ENCODE assay signal across 1 cellular context in genomic region chr1:58881471-58881994, GRCh38.
TF ChIP-seq lines count a peak whose summit lies in the region.

No MANE protein-coding gene starts in this region.

TF ChIP-seq in K562, 482 proteins besides CTCF, POLR2A, EP300 and RAD21 (continued from another document and continues in another):
- peak in 1 of 2 experiments; percentile 78; a peak in 1 of 4 replicates for TF ChIP-seq ETV6 (IDR thresholded peaks at IDR 0.05; ENCODE audit: borderline replicate concordance in 1 of 2, low read depth in 2 of 2, low read length in 1 of 2)
- TF ChIP-seq ETV6 (CRISPR knock-in tag; IDR thresholded peaks at IDR 0.05; ENCODE audit: borderline replicate concordance), result no peak
- TF ChIP-seq ZBTB26 (CRISPR knock-in tag; IDR thresholded peaks at IDR 0.05), result no peak
- TF ChIP-seq NR2C2 (CRISPR knock-in tag; IDR thresholded peaks at IDR 0.05), result no peak
- peak; percentile 92 for TF ChIP-seq NR2C2 (tag; IDR thresholded peaks at IDR 0.05)
- no peak; the same call in 1 of the 2 replicates for TF ChIP-seq ARID3A (IDR thresholded peaks at IDR 0.05; ENCODE audit: borderline replicate concordance, low read depth, low read length)
- peak; percentile 78 for TF ChIP-seq DACH1 (IDR thresholded peaks at IDR 0.05; ENCODE audit: partially characterized antibody)
- TF ChIP-seq ZNF311 (CRISPR knock-in tag; IDR thresholded peaks at IDR 0.05), result no peak
- TF ChIP-seq POLR2H (tag; IDR thresholded peaks at IDR 0.05; ENCODE audit: low read depth), result no peak
- TF ChIP-seq KLF6 (CRISPR knock-in tag; IDR thresholded peaks at IDR 0.05; ENCODE audit: borderline replicate concordance), result peak; percentile 46; the same call in 1 of the 2 replicates
- no peak for TF ChIP-seq TSC22D4 (tag; IDR thresholded peaks at IDR 0.05)
- TF ChIP-seq SNIP1 (IDR thresholded peaks at IDR 0.05; ENCODE audit: low read depth), result no peak
- peak; percentile 84 for TF ChIP-seq SMAD4 (CRISPR knock-in tag; conservative IDR thresholded peaks at IDR 0.05)
- no peak for TF ChIP-seq ZNF766 (CRISPR knock-in tag; conservative IDR thresholded peaks at IDR 0.05)
- no peak for TF ChIP-seq ZNF197 (CRISPR knock-in tag; IDR thresholded peaks at IDR 0.05; ENCODE audit: low read depth)
- TF ChIP-seq SRF (CRISPR knock-in tag; IDR thresholded peaks at IDR 0.05), result no peak
- no peak for TF ChIP-seq HDGF (IDR thresholded peaks at IDR 0.05)
- TF ChIP-seq ADNP (tag; IDR thresholded peaks at IDR 0.05), result no peak
- no peak for TF ChIP-seq BRD4 (IDR thresholded peaks at IDR 0.05)
- no peak for TF ChIP-seq KLF10 (CRISPR knock-in tag; IDR thresholded peaks at IDR 0.05)
- TF ChIP-seq HNRNPK (IDR thresholded peaks at IDR 0.05; ENCODE audit: low read depth, low read length, poor library complexity, severe bottlenecking), result no peak
- peak; percentile 98 for TF ChIP-seq BACH1 (tag; IDR thresholded peaks at IDR 0.05)
- TF ChIP-seq ZNF609 (CRISPR knock-in tag; IDR thresholded peaks at IDR 0.05; ENCODE audit: borderline replicate concordance), result no peak
- TF ChIP-seq ELF4 (CRISPR knock-in tag; IDR thresholded peaks at IDR 0.05), result no peak
- TF ChIP-seq ZNF184 (CRISPR knock-in tag; IDR thresholded peaks at IDR 0.05), result no peak
- TF ChIP-seq FOXP4 (CRISPR knock-in tag; IDR thresholded peaks at IDR 0.05; ENCODE audit: borderline replicate concordance), result no peak
- TF ChIP-seq AFF4 (CRISPR knock-in tag; IDR thresholded peaks at IDR 0.05), result no peak
- no peak for TF ChIP-seq ZNF551 (CRISPR knock-in tag; IDR thresholded peaks at IDR 0.05)
- peak; percentile 11; the same call in 1 of the 2 replicates for TF ChIP-seq ZNF668 (CRISPR knock-in tag; IDR thresholded peaks at IDR 0.05)
- TF ChIP-seq ZNF232 (CRISPR knock-in tag; IDR thresholded peaks at IDR 0.05), result no peak
- peak; percentile 57 for TF ChIP-seq TAL1 (IDR thresholded peaks at IDR 0.05)
- peak; percentile 60; the same call in 1 of the 2 replicates for TF ChIP-seq CREB3 (tag; conservative IDR thresholded peaks at IDR 0.05; ENCODE audit: low read depth)
- no peak; the same call in 1 of the 2 replicates for TF ChIP-seq ZBTB33 (CRISPR knock-in tag; IDR thresholded peaks at IDR 0.05)
- no peak for TF ChIP-seq HOXB6 (CRISPR knock-in tag; IDR thresholded peaks at IDR 0.05; ENCODE audit: borderline replicate concordance)
- TF ChIP-seq MXI1 (IDR thresholded peaks at IDR 0.05; ENCODE audit: low read depth, low read length), result no peak
- no peak for TF ChIP-seq ZNF140 (CRISPR knock-in tag; IDR thresholded peaks at IDR 0.05)
- TF ChIP-seq BRF1 (IDR thresholded peaks at IDR 0.05; ENCODE audit: borderline replicate concordance, extremely low read depth, insufficient read length), result no peak
- TF ChIP-seq ZC3H4 (CRISPR knock-in tag; IDR thresholded peaks at IDR 0.05; ENCODE audit: borderline replicate concordance), result no peak
- TF ChIP-seq NCOA6 (IDR thresholded peaks at IDR 0.05), result no peak
- no peak for TF ChIP-seq TAF1 (IDR thresholded peaks at IDR 0.05; ENCODE audit: control insufficient read depth, extremely low read depth, insufficient read depth, low read length, severe bottlenecking)
- no peak for TF ChIP-seq SUPT5H (IDR thresholded peaks at IDR 0.05)
- no peak for TF ChIP-seq ZNF589 (CRISPR knock-in tag; IDR thresholded peaks at IDR 0.05; ENCODE audit: low read depth)
- peak; percentile 8 for TF ChIP-seq ZFP36 (IDR thresholded peaks at IDR 0.05; ENCODE audit: low read depth, low read length, partially characterized antibody)
- TF ChIP-seq ZNF277 (CRISPR knock-in tag; IDR thresholded peaks at IDR 0.05; ENCODE audit: borderline replicate concordance), result no peak
- 0 out of 2 replicates have a peak, but pooled peaks have one; percentile 18 for TF ChIP-seq CREB1 (IDR thresholded peaks at IDR 0.05)
- TF ChIP-seq CREB1 (CRISPR knock-in tag; IDR thresholded peaks at IDR 0.05), result no peak
- TF ChIP-seq HCFC1 (IDR thresholded peaks at IDR 0.05; ENCODE audit: low read depth, low read length), result no peak
- no peak for TF ChIP-seq PTRF (tag; IDR thresholded peaks at IDR 0.05)
- TF ChIP-seq ETS2 (tag; IDR thresholded peaks at IDR 0.05; ENCODE audit: borderline replicate concordance, poor library complexity, severe bottlenecking), result no peak
- no peak for TF ChIP-seq E2F5 (CRISPR knock-in tag; IDR thresholded peaks at IDR 0.05)
- TF ChIP-seq PCBP2 (IDR thresholded peaks at IDR 0.05; ENCODE audit: low read depth, low read length, poor library complexity, severe bottlenecking), result no peak
- no peak for TF ChIP-seq PRMT5 (CRISPR knock-in tag; IDR thresholded peaks at IDR 0.05)
- no peak for TF ChIP-seq ZNF707 (CRISPR knock-in tag; conservative IDR thresholded peaks at IDR 0.05)
